Comparison of ENCODE assay signal across 8 cellular contexts in genomic region chr2:28134262-28134812, GRCh38.
A peak's percentile ranks its signal among the peaks of the same experiment; 100 is the strongest.
DNase-seq lines count a peak whose midpoint lies in the region; ATAC-seq and TF ChIP-seq lines count a peak whose summit lies in the region.

No MANE protein-coding gene starts in this region.

- H3K9me2 ChIP-seq in OCI-LY7 (ENCODE audit: insufficient read depth, low read length) (no peaks in the 10 kb centered on the region), SK-N-SH (no peaks in the 10 kb centered on the region)

- H3K9me3 ChIP-seq in lung (ENCODE audit: control insufficient read depth in 2 of 2, insufficient read depth in 1 of 2, low read length in 1 of 2) = no peaks in the 10 kb centered on the region
- H3K9me3 ChIP-seq in OCI-LY7 (ENCODE audit: low read length) = no peaks in the 10 kb centered on the region
- no peaks in the 10 kb centered on the region for H3K9me3 ChIP-seq in SK-N-SH

- H4K20me1 ChIP-seq in OCI-LY7 (ENCODE audit: insufficient read depth, low read length) = no peaks in the 10 kb centered on the region
- no peaks in the 10 kb centered on the region for H4K20me1 ChIP-seq in SK-N-SH (ENCODE audit: insufficient read depth)

- H3K27me3 ChIP-seq in lung (ENCODE audit: control insufficient read depth, insufficient read depth) (no peaks in the 10 kb centered on the region), SK-N-SH (ENCODE audit: insufficient read depth) (no peaks in the 10 kb centered on the region)

- POLR2A ChIA-PET in OCI-LY7 (lab: Charles Lee) (no interaction called here), SK-N-SH (lab: Yijun Ruan, JAX) (no interaction called here)

- H3K27ac ChIP-seq in lung (ENCODE audit: low read depth in 1 of 2, low read length in 1 of 2) (no peak overlapping the region), OCI-LY7 (ENCODE audit: low read depth, low read length, poor library complexity, severe bottlenecking) (no peak overlapping the region), SK-N-SH (ENCODE audit: low read depth in 2 of 2, low read length in 1 of 2) (no peak overlapping the region)

- peak overlapping the region; percentile 50 for H3K27ac Mint-ChIP-seq in activated naive CD8-positive, alpha-beta T cell
- H3K27ac Mint-ChIP-seq in chondrocyte (ENCODE audit: unreplicated experiment) = no peak overlapping the region

- DNase-seq in CD1c-positive myeloid dendritic cell (ENCODE audit: extremely low spot score) (peak; percentile 39), lung (ENCODE audit: low spot score) (peak; percentile 57), OCI-LY7 (ENCODE audit: low spot score) (no peak), SK-N-SH (no peak), chondrocyte (ENCODE audit: low spot score) (no peak)

- no peaks in the 10 kb centered on the region for H3K27me3 Mint-ChIP-seq in activated naive CD8-positive, alpha-beta T cell
- H3K27me3 Mint-ChIP-seq in chondrocyte (ENCODE audit: low read depth) = no peaks in the 10 kb centered on the region

- intact Hi-C loops in OCI-LY7 (cut with micrococcal nuclease; ENCODE audit: unreplicated experiment) = no loop called here

- TF ChIP-seq EP300 in SK-N-SH (IDR thresholded peaks at IDR 0.05; ENCODE audit: borderline replicate concordance in 1 of 2, low read depth in 1 of 2, low read length in 1 of 2) = no peak

- TF ChIP-seq RAD21 in SK-N-SH (IDR thresholded peaks at IDR 0.05; ENCODE audit: low read length) = no peak

- no peak overlapping the region for H2AFZ ChIP-seq in OCI-LY7 (ENCODE audit: low read length)
- no peak overlapping the region for H2AFZ ChIP-seq in SK-N-SH (ENCODE audit: low read depth)

- peaks cover 24% of the 10 kb centered on the region for H3K4me1 Mint-ChIP-seq in activated naive CD8-positive, alpha-beta T cell (ENCODE audit: low read depth)
- peaks cover 59% of the 10 kb centered on the region for H3K4me1 Mint-ChIP-seq in chondrocyte (ENCODE audit: low read depth)

- H3K4me2 ChIP-seq in OCI-LY7 (ENCODE audit: low read length) (no peak overlapping the region), SK-N-SH (no peak overlapping the region)

- ATAC-seq in HG02798 (IDR thresholded peaks at IDR 0.05; ENCODE audit: poor library complexity, unreplicated experiment) (peak; percentile 32), lung (ENCODE audit: insufficient read depth, low FRiP score) (peak; percentile 86), GM18519 (IDR thresholded peaks at IDR 0.05; ENCODE audit: low FRiP score, unreplicated experiment) (no peak)

- H3K36me3 Mint-ChIP-seq in activated naive CD8-positive, alpha-beta T cell = peaks cover 17% of the 10 kb centered on the region
- peaks cover 2% of the 10 kb centered on the region for H3K36me3 Mint-ChIP-seq in chondrocyte (ENCODE audit: low read depth)

- no TSS peak for BruUV-seq in OCI-LY7 (replicated peaks; lab: Mats Ljungman, UMichigan)

- H3K4me3 ChIP-seq in lung (no peak overlapping the region), OCI-LY7 (ENCODE audit: low read depth, low read length, poor library complexity, severe bottlenecking) (no peak overlapping the region), SK-N-SH (ENCODE audit: low read depth in 2 of 2, low read length in 1 of 2) (no peak overlapping the region)

- H3K36me3 ChIP-seq in lung (ENCODE audit: control insufficient read depth in 2 of 2, insufficient read depth in 2 of 2, low read length in 2 of 2) (peaks cover 0 to 1% of the 10 kb centered on the region in 2 donors), OCI-LY7 (ENCODE audit: insufficient read depth, low read length) (no peaks in the 10 kb centered on the region), SK-N-SH (replicated peaks in 1 of 2; ENCODE audit: control insufficient read depth in 1 of 2, insufficient read depth in 2 of 2, low read length in 1 of 2) (no peaks in the 10 kb centered on the region)

- H3K9ac ChIP-seq in SK-N-SH = no peak overlapping the region

- H3K9me3 Mint-ChIP-seq in activated naive CD8-positive, alpha-beta T cell (ENCODE audit: low read depth) = no peaks in the 10 kb centered on the region
- H3K9me3 Mint-ChIP-seq in chondrocyte (ENCODE audit: low read depth) = no peaks in the 10 kb centered on the region

- WGBS in lung, 2 donors = 46 to 49% methylated on average over 4 of the region's 4 CpGs
- 90% methylated on average over 4 of the region's 4 CpGs for WGBS in SK-N-SH (ENCODE audit: low lambda C conversion rate)

- H3K4me3 Mint-ChIP-seq in activated naive CD8-positive, alpha-beta T cell = no peak overlapping the region
- H3K4me3 Mint-ChIP-seq in chondrocyte (ENCODE audit: unreplicated experiment) = no peak overlapping the region

- peaks cover 11% of the 10 kb centered on the region for H3F3A ChIP-seq in SK-N-SH (replicated peaks; ENCODE audit: insufficient read depth)

- CTCF ChIA-PET in OCI-LY7 (lab: Charles Lee; ENCODE audit: unreplicated experiment) = no interaction called here
- CTCF ChIA-PET in SK-N-SH (lab: Yijun Ruan, JAX) = interaction anchor here (1.2 to 1.3 kb wide), 2 partner anchors 18 to 380 kb away, joined by 3 to 5 read pairs; no protein-coding TSS in a partner anchor

- H3K79me2 ChIP-seq in OCI-LY7 (ENCODE audit: insufficient read depth, low read depth, low read length) = no peaks in the 10 kb centered on the region
- no peaks in the 10 kb centered on the region for H3K79me2 ChIP-seq in SK-N-SH (ENCODE audit: insufficient read depth)

- TF ChIP-seq CTCF in lung (IDR thresholded peaks at IDR 0.05; ENCODE audit: control extremely low read depth, extremely low read depth) (no peak), OCI-LY7 (conservative IDR thresholded peaks at IDR 0.05; ENCODE audit: low read length) (no peak), SK-N-SH (IDR thresholded peaks at IDR 0.05) (no peak), chondrocyte (IDR thresholded peaks at IDR 0.05) (no peak)

- H3K4me1 ChIP-seq in lung (ENCODE audit: control insufficient read depth in 2 of 2, insufficient read depth in 2 of 2, low read length in 2 of 2) = peaks cover 4 to 6% of the 10 kb centered on the region in 2 donors
- no peaks in the 10 kb centered on the region for H3K4me1 ChIP-seq in OCI-LY7 (ENCODE audit: insufficient read depth, low read length, poor library complexity, severe bottlenecking)
- peaks cover 0 to 15% of the 10 kb centered on the region in 2 experiments; a peak in 3 of 4 replicates for H3K4me1 ChIP-seq in SK-N-SH (ENCODE audit: control insufficient read depth in 1 of 2, insufficient read depth in 2 of 2, low read depth in 1 of 2, low read length in 1 of 2)

TF ChIP-seq in SK-N-SH, 30 proteins besides CTCF, POLR2A, EP300 and RAD21:
- TF ChIP-seq JUND (IDR thresholded peaks at IDR 0.05) (no peak), FOXJ3 (CRISPR knock-in tag; IDR thresholded peaks at IDR 0.05) (no peak), YY1 (IDR thresholded peaks at IDR 0.05; ENCODE audit: low read depth) (no peak), RFX5 (IDR thresholded peaks at IDR 0.05; ENCODE audit: low read length) (no peak), TCF12 (IDR thresholded peaks at IDR 0.05) (no peak), ELF1 (IDR thresholded peaks at IDR 0.05) (no peak), NFIC (IDR thresholded peaks at IDR 0.05; ENCODE audit: borderline replicate concordance) (no peak), NRF1 (IDR thresholded peaks at IDR 0.05; ENCODE audit: low read depth, low read length) (no peak), EZH2phosphoT487 (IDR thresholded peaks at IDR 0.05; ENCODE audit: borderline replicate concordance, low read depth) (no peak), ZBTB33 (IDR thresholded peaks at IDR 0.05; ENCODE audit: borderline replicate concordance, low read depth) (no peak), FOSL2 (IDR thresholded peaks at IDR 0.05; ENCODE audit: borderline replicate concordance, low read depth) (no peak), CHD2 (IDR thresholded peaks at IDR 0.05; ENCODE audit: low read length, partially characterized antibody) (no peak), USF1 (IDR thresholded peaks at IDR 0.05; ENCODE audit: borderline replicate concordance, low read depth) (no peak), GABPA (IDR thresholded peaks at IDR 0.05; ENCODE audit: low read depth) (no peak), FOXM1 (IDR thresholded peaks at IDR 0.05; ENCODE audit: low read depth) (no peak)

Comparison
In these comparisons a context has a peak if more than half of its experiments do, and no peak if none do; other contexts are left out.
1. DNase-seq: peak in CD1c-positive myeloid dendritic cell (single experiment) and lung (single experiment); none in OCI-LY7 (single experiment), SK-N-SH (single experiment) and chondrocyte (single experiment).